ENCODE assay signal across 15 cellular contexts in the genomic region with DNA sequence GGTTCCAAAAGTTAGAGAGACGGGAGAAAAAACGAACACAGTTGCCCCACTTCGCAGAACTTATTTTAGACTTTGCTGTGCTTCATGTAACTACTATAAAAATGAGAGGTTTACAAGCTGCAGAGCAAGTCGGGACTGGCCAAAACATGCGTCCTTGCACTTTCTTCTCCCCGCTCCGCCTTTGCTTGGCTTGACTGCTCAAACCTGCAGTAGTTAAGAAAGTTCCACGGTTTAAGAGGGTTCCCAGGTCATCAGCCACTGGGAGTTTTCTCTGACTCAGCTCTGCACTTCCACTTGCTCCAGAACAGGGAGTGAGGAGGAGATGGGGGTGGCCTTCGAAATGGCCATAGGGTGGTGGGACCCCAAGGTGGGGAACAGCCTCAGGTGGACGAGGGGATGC. TPM values are rescaled to one million over a fixed set of nuclear protein-coding genes. Genes with fewer than 3 reads are reported as not detected.
DNase-seq lines count a peak whose midpoint lies in the region; ATAC-seq and TF ChIP-seq lines count a peak whose summit lies in the region.
"Had no signal": no experiment of that assay in that cellular context is flagged by ENCODE, and none has a peak within 500 bp of the region (broad histone marks: within the 10 kb centered on the region; RNA-seq: fewer than 3 reads in every experiment).

No MANE protein-coding gene starts in this region.

- no peaks in the 10 kb centered on the region for H4K20me1 ChIP-seq in smooth muscle cell (ENCODE audit: low read depth)

- peak overlapping the region; percentile 11 for H3K4me2 ChIP-seq in smooth muscle cell

- peaks cover 5% of the 10 kb centered on the region for H3F3A ChIP-seq in smooth muscle cell (ENCODE audit: low read depth)

- H3K4me1 ChIP-seq in smooth muscle cell (ENCODE audit: low read depth): no peaks in the 10 kb centered on the region

- DNase-seq in HPDE6-E6E7 (ENCODE audit: extremely low spot score) (peak; percentile 26), epithelial cell of esophagus (ENCODE audit: low read depth) (peak; percentile 82), lower leg skin (ENCODE audit: low spot score in 2 of 2) (peak; percentile 41 to 83), smooth muscle cell (lab: John Stamatoyannopoulos, UW; ENCODE audit: unreplicated experiment) (no peak), NCI-H128 (lab: John Stamatoyannopoulos, UW; ENCODE audit: unreplicated experiment) (no peak), NCI-H1048 (lab: John Stamatoyannopoulos, UW) (no peak), amygdala (lab: John Stamatoyannopoulos, UW) (no peak)
- no peak for DNase-seq in stimulated activated naive CD8-positive, alpha-beta T cell treated with anti-CD3 and anti-CD28 coated beads, Interleukin-15, Interleukin-2, amounts not matched to agents 100 U/mL and 50 U/mL, for 24 hours
- DNase-seq: MM.1S, NCI-H1105 treated with DMSO at 0.1 percent for 48 hours, NCI-H1930, NCI-H510A, NCI-H82 had no signal

- no peak for TF ChIP-seq POLR2A in lower leg skin (IDR thresholded peaks at IDR 0.05)

- no peaks in the 10 kb centered on the region for H3K9me3 ChIP-seq in smooth muscle cell (replicated peaks; ENCODE audit: low read depth)

- H3K79me2 ChIP-seq in smooth muscle cell (ENCODE audit: low read depth): no peaks in the 10 kb centered on the region

- no peak overlapping the region for H3K27ac ChIP-seq in smooth muscle cell (ENCODE audit: low read depth)

- no peak for ATAC-seq in stimulated activated naive CD8-positive, alpha-beta T cell treated with anti-CD3 and anti-CD28 coated beads, Interleukin-15, Interleukin-2, amounts not matched to agents 100 U/mL and 50 U/mL, for 24 hours

- H3K4me3 ChIP-seq in epithelial cell of esophagus (ENCODE audit: low read length): no peak overlapping the region
- H3K4me3 ChIP-seq in lower leg skin (ENCODE audit: low read depth, poor library complexity, severe bottlenecking): no peak overlapping the region
- no peak overlapping the region for H3K4me3 ChIP-seq in smooth muscle cell

- H3K9ac ChIP-seq in smooth muscle cell (ENCODE audit: low read depth): no peak overlapping the region

- no peaks in the 10 kb centered on the region for H3K27me3 ChIP-seq in smooth muscle cell (ENCODE audit: low read depth)

- TF ChIP-seq CTCF in epithelial cell of esophagus (IDR thresholded peaks at IDR 0.05; ENCODE audit: insufficient read depth, low read depth, low read length, missing control alignments) (no peak), lower leg skin (IDR thresholded peaks at IDR 0.05) (no peak), smooth muscle cell (IDR thresholded peaks at IDR 0.05; ENCODE audit: borderline replicate concordance, insufficient read depth, poor library complexity, severe bottlenecking) (no peak)

- intact Hi-C loops in lower leg skin (cut with DNase I; ENCODE audit: low total_unique reads): no loop called here

- no peak overlapping the region for H2AFZ ChIP-seq in smooth muscle cell (ENCODE audit: low read depth)

- H3K36me3 ChIP-seq in smooth muscle cell (ENCODE audit: low read depth): no peaks in the 10 kb centered on the region

- 41 to 52% methylated on average over 10 of the region's 10 CpGs for WGBS in lower leg skin, 2 donors
- 69% methylated on average over 10 of the region's 10 CpGs for WGBS in smooth muscle cell (ENCODE audit: low lambda C conversion rate)

RNA-seq across cellular contexts. Expression of a gene that starts 36.2 kb away (rescaled TPM):
- total RNA-seq in lower leg skin (1 to 10 TPM; 2.1 to 5.9 (median 3.3) TPM), smooth muscle cell (0.09 and 0.22 TPM in 2 replicates)
- polyA plus RNA-seq in smooth muscle cell: 0.31 TPM in 1 of 2 replicates, not detected in the other
- total RNA-seq: A172, H4 had no signal

Comparison
In these comparisons a context has a peak if more than half of its experiments do, and no peak if none do; other contexts are left out.
1. DNase-seq: peak in HPDE6-E6E7 (single experiment), epithelial cell of esophagus (single experiment) and lower leg skin (2 of 2); none in smooth muscle cell (single experiment), NCI-H128 (single experiment), NCI-H1048 (single experiment), stimulated activated naive CD8-positive, alpha-beta T cell treated with anti-CD3 and anti-CD28 coated beads, Interleukin-15, Interleukin-2, amounts not matched to agents 100 U/mL and 50 U/mL, for 24 hours (single experiment) and amygdala (0 of 56).